ENCODE assay signal across 10 cellular contexts in the genomic region with DNA sequence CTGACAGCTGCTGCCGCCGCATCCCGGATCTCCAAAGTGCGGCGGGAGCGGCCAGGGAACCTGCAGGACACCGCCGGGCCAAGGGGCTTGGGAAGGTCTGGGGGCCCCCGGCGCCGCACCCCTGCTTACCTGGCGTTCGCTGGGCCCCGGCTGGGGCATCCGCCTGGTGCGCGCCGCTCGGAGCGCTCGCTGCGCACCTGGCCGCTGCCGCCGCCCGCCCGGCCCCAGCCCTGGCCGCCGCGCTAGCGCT. TPM values are rescaled to one million over a fixed set of nuclear protein-coding genes. Genes with fewer than 3 reads are reported as not detected.
DNase-seq lines count a peak whose midpoint lies in the region; ATAC-seq and TF ChIP-seq lines count a peak whose summit lies in the region.
"Had no signal": no experiment of that assay in that cellular context is flagged by ENCODE, and none has a peak within 500 bp of the region (broad histone marks: within the 10 kb centered on the region; RNA-seq: fewer than 3 reads in every experiment).

No MANE protein-coding gene starts in this region.

- H3K4me3 ChIP-seq in duodenal mucosa (ENCODE audit: low read depth in 1 of 2, low read length in 2 of 2) (peak overlapping the region; percentile 92 to 95), neural progenitor cell (peak overlapping the region; percentile 63)

- peaks cover 19 to 34% of the 10 kb centered on the region in 2 donors for H3K4me1 ChIP-seq in duodenal mucosa (ENCODE audit: control insufficient read depth in 1 of 2, insufficient read depth in 2 of 2, low read length in 2 of 2)
- H3K4me1 ChIP-seq in neural progenitor cell = peaks cover 6% of the 10 kb centered on the region

- peak overlapping the region; percentile 92 for H2AFZ ChIP-seq in neural progenitor cell (replicated peaks)

- no peaks in the 10 kb centered on the region for H3K9me3 Mint-ChIP-seq in neural progenitor cell
- H3K9me3 Mint-ChIP-seq: IgD-negative memory B cell, immature natural killer cell had no signal

- peaks cover 23% of the 10 kb centered on the region for H4K20me1 ChIP-seq in neural progenitor cell (ENCODE audit: low read depth)

- H3K27me3 Mint-ChIP-seq in neural progenitor cell (ENCODE audit: insufficient read depth, low read depth) = peaks cover 51% of the 10 kb centered on the region

- H3K79me2 ChIP-seq in neural progenitor cell (ENCODE audit: low read depth) = no peaks in the 10 kb centered on the region

- H3K27ac ChIP-seq in duodenal mucosa (ENCODE audit: low read depth, low read length) = peak overlapping the region; percentile 84
- H3K27ac ChIP-seq in neural progenitor cell = no peak overlapping the region

- ATAC-seq in HG03066 (IDR thresholded peaks at IDR 0.05; ENCODE audit: low read depth, unreplicated experiment) (peak; percentile 55), HG02840 (IDR thresholded peaks at IDR 0.05; ENCODE audit: low FRiP score, unreplicated experiment) (no peak), HG03159 (IDR thresholded peaks at IDR 0.05; ENCODE audit: unreplicated experiment) (no peak), HG03457 (IDR thresholded peaks at IDR 0.05; ENCODE audit: unreplicated experiment) (no peak)

- TF ChIP-seq CTCF in neural progenitor cell (IDR thresholded peaks at IDR 0.05) = no peak

- DNase-seq in AG20443 (ENCODE audit: low spot score) (peak; percentile 17), neural progenitor cell (ENCODE audit: low spot score) (no peak), DMS114 treated with DMSO at 0.1 percent for 48 hours (lab: John Stamatoyannopoulos, UW; ENCODE audit: unreplicated experiment) (no peak)
- DNase-seq: immature natural killer cell had no signal

- H3K4me1 Mint-ChIP-seq in neural progenitor cell = peaks cover 14% of the 10 kb centered on the region

- H3K36me3 ChIP-seq in duodenal mucosa (ENCODE audit: control insufficient read depth in 1 of 2, insufficient read depth in 2 of 2, low read length in 2 of 2) (no peaks in the 10 kb centered on the region), neural progenitor cell (no peaks in the 10 kb centered on the region)

- peak overlapping the region; percentile 99 for H3K4me2 ChIP-seq in neural progenitor cell

- H3K36me3 Mint-ChIP-seq in neural progenitor cell = no peaks in the 10 kb centered on the region

- H3F3A ChIP-seq in neural progenitor cell (ENCODE audit: low read depth) = peaks cover 3% of the 10 kb centered on the region

- no peak overlapping the region for H3K4me3 Mint-ChIP-seq in neural progenitor cell

- H3K9ac ChIP-seq in duodenal mucosa (ENCODE audit: low read depth in 1 of 2, low read length in 2 of 2) (peak overlapping the region; percentile 77 to 89), neural progenitor cell (no peak overlapping the region)

- H3K27me3 ChIP-seq in duodenal mucosa (ENCODE audit: control insufficient read depth in 1 of 2, insufficient read depth in 2 of 2, low read length in 2 of 2) (peaks cover 0 to 11% of the 10 kb centered on the region in 2 donors), neural progenitor cell (peaks cover 91% of the 10 kb centered on the region)

- H3K9me3 ChIP-seq in duodenal mucosa (ENCODE audit: control insufficient read depth in 1 of 2, low read length in 2 of 2) (no peaks in the 10 kb centered on the region), neural progenitor cell (ENCODE audit: low read depth) (no peaks in the 10 kb centered on the region)

- no peak overlapping the region for H3K27ac Mint-ChIP-seq in neural progenitor cell
- H3K27ac Mint-ChIP-seq: IgD-negative memory B cell, immature natural killer cell had no signal

RNA-seq across cellular contexts. Expression of gene ATP8B1, which starts 0.3 kb away (rescaled TPM):
- total RNA-seq in neural progenitor cell (ENCODE audit: low replicate concordance) = 0.03 and 0.15 TPM in 2 replicates
